Comparison of ENCODE assay signal across 8 cellular contexts in genomic region chr10:110353244-110354119, GRCh38. TPM values are rescaled to one million over a fixed set of nuclear protein-coding genes. Genes with fewer than 3 reads are reported as not detected.
DNase-seq lines count a peak whose midpoint lies in the region; ATAC-seq and TF ChIP-seq lines count a peak whose summit lies in the region.

No MANE protein-coding gene starts in this region.

- POLR2A ChIA-PET in OCI-LY7 (lab: Charles Lee): interaction anchor here (1.0 to 4.3 kb wide), 8 partner anchors 31 to 192 kb away, joined by 3 to 25 read pairs (median 10); no protein-coding TSS in a partner anchor

- TF ChIP-seq CTCF in OCI-LY7 (conservative IDR thresholded peaks at IDR 0.05; ENCODE audit: low read length): no peak

- ATAC-seq in GM18868 (IDR thresholded peaks at IDR 0.05; ENCODE audit: unreplicated experiment) (no peak), GM21381 (IDR thresholded peaks at IDR 0.05; ENCODE audit: unreplicated experiment) (no peak)

- H3K36me3 ChIP-seq in OCI-LY7 (ENCODE audit: insufficient read depth, low read length): no peaks in the 10 kb centered on the region

- no peak overlapping the region for H3K27ac ChIP-seq in OCI-LY7 (ENCODE audit: low read depth, low read length, poor library complexity, severe bottlenecking)

- H3K4me2 ChIP-seq in OCI-LY7 (ENCODE audit: low read length): peak overlapping the region; percentile 90

- CTCF ChIA-PET in OCI-LY7 (lab: Charles Lee; ENCODE audit: unreplicated experiment): interaction anchor here (0.6 to 2.8 kb wide), 11 partner anchors 45 to 195 kb away, joined by 3 to 24 read pairs (median 4); no protein-coding TSS in a partner anchor

- H3K4me3 ChIP-seq in OCI-LY7 (ENCODE audit: low read depth, low read length, poor library complexity, severe bottlenecking): no peak overlapping the region

- DNase-seq in Daoy (ENCODE audit: low read depth) (peak; percentile 84), OCI-LY7 (ENCODE audit: low spot score) (peak; percentile 14), amniotic stem cell (lab: John Stamatoyannopoulos, UW) (peak; percentile 90), lung microvascular endothelial cell (ENCODE audit: low read depth in 2 of 2) (peak; percentile 46 to 90), mesenteric fat pad (ENCODE audit: low spot score) (no peak), foreskin melanocyte (no peak)

- no peaks in the 10 kb centered on the region for H3K9me3 ChIP-seq in OCI-LY7 (ENCODE audit: low read length)

- no peaks in the 10 kb centered on the region for H3K9me2 ChIP-seq in OCI-LY7 (ENCODE audit: insufficient read depth, low read length)

- intact Hi-C loops in OCI-LY7 (cut with micrococcal nuclease; ENCODE audit: unreplicated experiment): loop anchor here (1.0 to 2.0 kb wide), 4 partner anchors 43 to 194 kb away; no protein-coding TSS in a partner anchor

- H3K4me1 ChIP-seq in OCI-LY7 (ENCODE audit: insufficient read depth, low read length, poor library complexity, severe bottlenecking): peaks cover 52% of the 10 kb centered on the region

- H3K79me2 ChIP-seq in OCI-LY7 (ENCODE audit: insufficient read depth, low read depth, low read length): no peaks in the 10 kb centered on the region

- no peaks in the 10 kb centered on the region for H4K20me1 ChIP-seq in OCI-LY7 (ENCODE audit: insufficient read depth, low read length)

- no TSS peak for BruUV-seq in OCI-LY7 (replicated peaks; lab: Mats Ljungman, UMichigan)

- no peak overlapping the region for H2AFZ ChIP-seq in OCI-LY7 (ENCODE audit: low read length)

RNA-seq across cellular contexts. Expression of gene SMNDC1, which starts 48.8 kb away (rescaled TPM):
- 5.8 and 7.5 TPM in 2 replicates for total RNA-seq in Daoy (2014; rRNA removed; shearing (Covaris generic))
- 8.1 and 10.0 TPM in 2 replicates for total RNA-seq in OCI-LY7 (2014; rRNA removed; shearing (Covaris generic))
- total RNA-seq in OCI-LY7 (2022) (51.7 and 52.4 TPM in 2 replicates), lung microvascular endothelial cell (4.4 and 6.3 TPM in 2 replicates), mesenteric fat pad (26.1 TPM)

Comparison
In these comparisons a context has a peak if more than half of its experiments do, and no peak if none do; other contexts are left out.
1. DNase-seq: peak in Daoy (single experiment), OCI-LY7 (single experiment), amniotic stem cell (single experiment) and lung microvascular endothelial cell (2 of 2); none in mesenteric fat pad (single experiment) and foreskin melanocyte (single experiment).